1 cellular context compared by ENCODE assay signal in the genomic region with DNA sequence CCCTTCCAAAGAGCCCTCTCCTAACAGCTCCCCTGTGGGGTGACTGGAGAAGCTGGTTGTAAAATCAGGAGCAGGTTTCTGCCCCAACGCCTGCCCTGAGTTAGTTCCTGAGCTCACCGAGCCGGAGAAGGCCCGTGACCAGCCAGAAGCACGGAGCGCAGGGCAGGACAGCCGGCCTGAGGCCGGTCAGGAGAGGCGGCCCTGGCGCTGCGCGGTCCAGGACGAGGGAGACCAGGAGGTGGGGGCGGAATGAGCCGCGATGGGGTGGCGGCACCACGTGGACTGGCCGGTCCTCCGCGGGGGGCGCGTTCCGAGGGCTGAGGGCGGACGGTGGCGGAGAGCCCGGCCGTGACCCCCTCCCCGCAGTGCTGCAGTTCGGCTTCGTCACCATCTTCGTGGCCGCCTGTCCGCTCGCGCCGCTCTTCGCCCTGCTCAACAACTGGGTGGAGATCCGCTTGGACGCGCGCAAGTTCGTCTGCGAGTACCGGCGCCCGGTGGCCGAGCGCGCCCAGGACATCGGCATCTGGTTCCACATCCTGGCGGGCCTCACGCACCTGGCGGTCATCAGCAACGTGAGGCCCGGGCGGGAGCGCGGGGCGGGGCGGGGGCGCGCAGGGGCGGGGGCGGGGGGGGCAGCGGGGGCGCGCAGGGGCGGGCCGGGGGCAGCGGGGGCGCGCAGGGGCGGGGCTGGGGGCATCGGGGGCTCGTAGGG.
TF ChIP-seq lines count a peak whose summit lies in the region.

No MANE protein-coding gene starts in this region.

TF ChIP-seq in HepG2, 621 proteins besides CTCF, POLR2A, EP300 and RAD21 (continued from another document and continues in another):
- TF ChIP-seq, protein P1, sequence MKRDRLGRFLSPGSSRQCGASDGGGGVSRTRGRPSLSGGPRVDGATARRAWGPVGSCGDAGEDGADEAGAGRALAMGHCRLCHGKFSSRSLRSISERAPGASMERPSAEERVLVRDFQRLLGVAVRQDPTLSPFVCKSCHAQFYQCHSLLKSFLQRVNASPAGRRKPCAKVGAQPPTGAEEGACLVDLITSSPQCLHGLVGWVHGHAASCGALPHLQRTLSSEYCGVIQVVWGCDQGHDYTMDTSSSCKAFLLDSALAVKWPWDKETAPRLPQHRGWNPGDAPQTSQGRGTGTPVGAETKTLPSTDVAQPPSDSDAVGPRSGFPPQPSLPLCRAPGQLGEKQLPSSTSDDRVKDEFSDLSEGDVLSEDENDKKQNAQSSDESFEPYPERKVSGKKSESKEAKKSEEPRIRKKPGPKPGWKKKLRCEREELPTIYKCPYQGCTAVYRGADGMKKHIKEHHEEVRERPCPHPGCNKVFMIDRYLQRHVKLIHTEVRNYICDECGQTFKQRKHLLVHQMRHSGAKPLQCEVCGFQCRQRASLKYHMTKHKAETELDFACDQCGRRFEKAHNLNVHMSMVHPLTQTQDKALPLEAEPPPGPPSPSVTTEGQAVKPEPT (CRISPR knock-in tag; IDR thresholded peaks at IDR 0.05; ENCODE audit: low read depth), result peak; percentile 88
- peak; percentile 68 for TF ChIP-seq THAP11 (CRISPR knock-in tag; IDR thresholded peaks at IDR 0.05)
- 0 out of 2 replicates have a peak, but pooled peaks have one; percentile 58 for TF ChIP-seq ZSCAN31 (CRISPR knock-in tag; IDR thresholded peaks at IDR 0.05; ENCODE audit: low read depth)
- no peak for TF ChIP-seq TBP (CRISPR knock-in tag; IDR thresholded peaks at IDR 0.05)
- TF ChIP-seq ZNF24 (IDR thresholded peaks at IDR 0.05), result no peak
- TF ChIP-seq, protein P2, sequence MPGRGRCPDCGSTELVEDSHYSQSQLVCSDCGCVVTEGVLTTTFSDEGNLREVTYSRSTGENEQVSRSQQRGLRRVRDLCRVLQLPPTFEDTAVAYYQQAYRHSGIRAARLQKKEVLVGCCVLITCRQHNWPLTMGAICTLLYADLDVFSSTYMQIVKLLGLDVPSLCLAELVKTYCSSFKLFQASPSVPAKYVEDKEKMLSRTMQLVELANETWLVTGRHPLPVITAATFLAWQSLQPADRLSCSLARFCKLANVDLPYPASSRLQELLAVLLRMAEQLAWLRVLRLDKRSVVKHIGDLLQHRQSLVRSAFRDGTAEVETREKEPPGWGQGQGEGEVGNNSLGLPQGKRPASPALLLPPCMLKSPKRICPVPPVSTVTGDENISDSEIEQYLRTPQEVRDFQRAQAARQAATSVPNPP (CRISPR knock-in tag; IDR thresholded peaks at IDR 0.05), result no peak; the same call in 1 of the 2 replicates
- peak; percentile 75 for TF ChIP-seq ZNF816 (CRISPR knock-in tag; IDR thresholded peaks at IDR 0.05; ENCODE audit: borderline replicate concordance)
- no peak for TF ChIP-seq ZNF496 (CRISPR knock-in tag; IDR thresholded peaks at IDR 0.05; ENCODE audit: insufficient replicate concordance)
- peak; percentile 65; the same call in 1 of the 2 replicates for TF ChIP-seq ZNF331 (CRISPR knock-in tag; IDR thresholded peaks at IDR 0.05)
- TF ChIP-seq SYNCRIP (IDR thresholded peaks at IDR 0.05; ENCODE audit: insufficient read depth, low read depth, low read length), result no peak
- no peak for TF ChIP-seq SP5 (CRISPR knock-in tag; IDR thresholded peaks at IDR 0.05; ENCODE audit: borderline replicate concordance, low read depth)
- TF ChIP-seq ZNF468 (CRISPR knock-in tag; IDR thresholded peaks at IDR 0.05), result no peak
- TF ChIP-seq ZNF615 (CRISPR knock-in tag; IDR thresholded peaks at IDR 0.05; ENCODE audit: borderline replicate concordance), result no peak
- TF ChIP-seq ZNF670 (CRISPR knock-in tag; IDR thresholded peaks at IDR 0.05; ENCODE audit: borderline replicate concordance), result no peak; the same call in 1 of the 2 replicates
- no peak for TF ChIP-seq CEBPG (CRISPR knock-in tag; IDR thresholded peaks at IDR 0.05)
- TF ChIP-seq, protein P3, sequence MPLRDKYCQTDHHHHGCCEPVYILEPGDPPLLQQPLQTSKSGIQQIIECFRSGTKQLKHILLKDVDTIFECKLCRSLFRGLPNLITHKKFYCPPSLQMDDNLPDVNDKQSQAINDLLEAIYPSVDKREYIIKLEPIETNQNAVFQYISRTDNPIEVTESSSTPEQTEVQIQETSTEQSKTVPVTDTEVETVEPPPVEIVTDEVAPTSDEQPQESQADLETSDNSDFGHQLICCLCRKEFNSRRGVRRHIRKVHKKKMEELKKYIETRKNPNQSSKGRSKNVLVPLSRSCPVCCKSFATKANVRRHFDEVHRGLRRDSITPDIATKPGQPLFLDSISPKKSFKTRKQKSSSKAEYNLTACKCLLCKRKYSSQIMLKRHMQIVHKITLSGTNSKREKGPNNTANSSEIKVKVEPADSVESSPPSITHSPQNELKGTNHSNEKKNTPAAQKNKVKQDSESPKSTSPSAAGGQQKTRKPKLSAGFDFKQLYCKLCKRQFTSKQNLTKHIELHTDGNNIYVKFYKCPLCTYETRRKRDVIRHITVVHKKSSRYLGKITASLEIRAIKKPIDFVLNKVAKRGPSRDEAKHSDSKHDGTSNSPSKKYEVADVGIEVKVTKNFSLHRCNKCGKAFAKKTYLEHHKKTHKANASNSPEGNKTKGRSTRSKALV (CRISPR knock-in tag; IDR thresholded peaks at IDR 0.05), result peak; percentile 93
- TF ChIP-seq ZNF230 (CRISPR knock-in tag; IDR thresholded peaks at IDR 0.05), result 0 out of 2 replicates have a peak, but pooled peaks have one; percentile 51
- peak; percentile 79 for TF ChIP-seq ZNF556 (CRISPR knock-in tag; IDR thresholded peaks at IDR 0.05; ENCODE audit: borderline replicate concordance)
- no peak for TF ChIP-seq AHR (CRISPR knock-in tag; IDR thresholded peaks at IDR 0.05)
- peak; percentile 85; the same call in 1 of the 2 replicates for TF ChIP-seq SALL2 (CRISPR knock-in tag; IDR thresholded peaks at IDR 0.05)
- TF ChIP-seq MTA1 (CRISPR knock-in tag; IDR thresholded peaks at IDR 0.05; ENCODE audit: borderline replicate concordance), result peak; percentile 54; the same call in 1 of the 2 replicates
- peak; percentile 74; the same call in 1 of the 2 replicates for TF ChIP-seq ARID2 (CRISPR knock-in tag; IDR thresholded peaks at IDR 0.05; ENCODE audit: borderline replicate concordance)
- TF ChIP-seq PRMT3 (CRISPR knock-in tag; IDR thresholded peaks at IDR 0.05; ENCODE audit: borderline replicate concordance, low read depth), result peak; percentile 75
- TF ChIP-seq KDM2A (CRISPR knock-in tag; IDR thresholded peaks at IDR 0.05; ENCODE audit: borderline replicate concordance, low read depth), result peak; percentile 93
- peak; percentile 68; the same call in 1 of the 2 replicates for TF ChIP-seq ETV5 (CRISPR knock-in tag; IDR thresholded peaks at IDR 0.05; ENCODE audit: borderline replicate concordance)
- TF ChIP-seq STAT5B (CRISPR knock-in tag; IDR thresholded peaks at IDR 0.05), result 0 out of 2 replicates have a peak, but pooled peaks have one; percentile 28
- TF ChIP-seq, protein P4, sequence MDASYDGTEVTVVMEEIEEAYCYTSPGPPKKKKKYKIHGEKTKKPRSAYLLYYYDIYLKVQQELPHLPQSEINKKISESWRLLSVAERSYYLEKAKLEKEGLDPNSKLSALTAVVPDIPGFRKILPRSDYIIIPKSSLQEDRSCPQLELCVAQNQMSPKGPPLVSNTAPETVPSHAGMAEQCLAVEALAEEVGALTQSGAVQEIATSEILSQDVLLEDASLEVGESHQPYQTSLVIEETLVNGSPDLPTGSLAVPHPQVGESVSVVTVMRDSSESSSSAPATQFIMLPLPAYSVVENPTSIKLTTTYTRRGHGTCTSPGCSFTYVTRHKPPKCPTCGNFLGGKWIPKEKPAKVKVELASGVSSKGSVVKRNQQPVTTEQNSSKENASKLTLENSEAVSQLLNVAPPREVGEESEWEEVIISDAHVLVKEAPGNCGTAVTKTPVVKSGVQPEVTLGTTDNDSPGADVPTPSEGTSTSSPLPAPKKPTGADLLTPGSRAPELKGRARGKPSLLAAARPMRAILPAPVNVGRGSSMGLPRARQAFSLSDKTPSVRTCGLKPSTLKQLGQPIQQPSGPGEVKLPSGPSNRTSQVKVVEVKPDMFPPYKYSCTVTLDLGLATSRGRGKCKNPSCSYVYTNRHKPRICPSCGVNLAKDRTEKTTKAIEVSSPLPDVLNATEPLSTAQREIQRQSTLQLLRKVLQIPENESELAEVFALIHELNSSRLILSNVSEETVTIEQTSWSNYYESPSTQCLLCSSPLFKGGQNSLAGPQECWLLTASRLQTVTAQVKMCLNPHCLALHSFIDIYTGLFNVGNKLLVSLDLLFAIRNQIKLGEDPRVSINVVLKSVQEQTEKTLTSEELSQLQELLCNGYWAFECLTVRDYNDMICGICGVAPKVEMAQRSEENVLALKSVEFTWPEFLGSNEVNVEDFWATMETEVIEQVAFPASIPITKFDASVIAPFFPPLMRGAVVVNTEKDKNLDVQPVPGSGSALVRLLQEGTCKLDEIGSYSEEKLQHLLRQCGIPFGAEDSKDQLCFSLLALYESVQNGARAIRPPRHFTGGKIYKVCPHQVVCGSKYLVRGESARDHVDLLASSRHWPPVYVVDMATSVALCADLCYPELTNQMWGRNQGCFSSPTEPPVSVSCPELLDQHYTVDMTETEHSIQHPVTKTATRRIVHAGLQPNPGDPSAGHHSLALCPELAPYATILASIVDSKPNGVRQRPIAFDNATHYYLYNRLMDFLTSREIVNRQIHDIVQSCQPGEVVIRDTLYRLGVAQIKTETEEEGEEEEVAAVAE (CRISPR knock-in tag; IDR thresholded peaks at IDR 0.05; ENCODE audit: borderline replicate concordance), result no peak
- no peak for TF ChIP-seq SRSF4 (IDR thresholded peaks at IDR 0.05; ENCODE audit: low read depth, low read length, poor library complexity, severe bottlenecking)
- peak; percentile 50; the same call in 1 of the 2 replicates for TF ChIP-seq ZNF614 (CRISPR knock-in tag; IDR thresholded peaks at IDR 0.05; ENCODE audit: borderline replicate concordance)
- TF ChIP-seq FOXP1 (IDR thresholded peaks at IDR 0.05), result no peak
- TF ChIP-seq FOXP1 (CRISPR knock-in tag; IDR thresholded peaks at IDR 0.05), result no peak
- no peak for TF ChIP-seq CHD4 (IDR thresholded peaks at IDR 0.05; ENCODE audit: borderline replicate concordance, low read length)
- TF ChIP-seq RBFOX2 (IDR thresholded peaks at IDR 0.05; ENCODE audit: low read depth, low read length), result peak; percentile 86
- peak; percentile 73; the same call in 1 of the 2 replicates for TF ChIP-seq ZNF343 (CRISPR knock-in tag; IDR thresholded peaks at IDR 0.05)
- peak; percentile 91 for TF ChIP-seq DMAP1 (CRISPR knock-in tag; IDR thresholded peaks at IDR 0.05)
- TF ChIP-seq, protein P5, sequence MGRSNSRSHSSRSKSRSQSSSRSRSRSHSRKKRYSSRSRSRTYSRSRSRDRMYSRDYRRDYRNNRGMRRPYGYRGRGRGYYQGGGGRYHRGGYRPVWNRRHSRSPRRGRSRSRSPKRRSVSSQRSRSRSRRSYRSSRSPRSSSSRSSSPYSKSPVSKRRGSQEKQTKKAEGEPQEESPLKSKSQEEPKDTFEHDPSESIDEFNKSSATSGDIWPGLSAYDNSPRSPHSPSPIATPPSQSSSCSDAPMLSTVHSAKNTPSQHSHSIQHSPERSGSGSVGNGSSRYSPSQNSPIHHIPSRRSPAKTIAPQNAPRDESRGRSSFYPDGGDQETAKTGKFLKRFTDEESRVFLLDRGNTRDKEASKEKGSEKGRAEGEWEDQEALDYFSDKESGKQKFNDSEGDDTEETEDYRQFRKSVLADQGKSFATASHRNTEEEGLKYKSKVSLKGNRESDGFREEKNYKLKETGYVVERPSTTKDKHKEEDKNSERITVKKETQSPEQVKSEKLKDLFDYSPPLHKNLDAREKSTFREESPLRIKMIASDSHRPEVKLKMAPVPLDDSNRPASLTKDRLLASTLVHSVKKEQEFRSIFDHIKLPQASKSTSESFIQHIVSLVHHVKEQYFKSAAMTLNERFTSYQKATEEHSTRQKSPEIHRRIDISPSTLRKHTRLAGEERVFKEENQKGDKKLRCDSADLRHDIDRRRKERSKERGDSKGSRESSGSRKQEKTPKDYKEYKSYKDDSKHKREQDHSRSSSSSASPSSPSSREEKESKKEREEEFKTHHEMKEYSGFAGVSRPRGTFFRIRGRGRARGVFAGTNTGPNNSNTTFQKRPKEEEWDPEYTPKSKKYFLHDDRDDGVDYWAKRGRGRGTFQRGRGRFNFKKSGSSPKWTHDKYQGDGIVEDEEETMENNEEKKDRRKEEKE (IDR thresholded peaks at IDR 0.05), result no peak
- TF ChIP-seq, protein P6, sequence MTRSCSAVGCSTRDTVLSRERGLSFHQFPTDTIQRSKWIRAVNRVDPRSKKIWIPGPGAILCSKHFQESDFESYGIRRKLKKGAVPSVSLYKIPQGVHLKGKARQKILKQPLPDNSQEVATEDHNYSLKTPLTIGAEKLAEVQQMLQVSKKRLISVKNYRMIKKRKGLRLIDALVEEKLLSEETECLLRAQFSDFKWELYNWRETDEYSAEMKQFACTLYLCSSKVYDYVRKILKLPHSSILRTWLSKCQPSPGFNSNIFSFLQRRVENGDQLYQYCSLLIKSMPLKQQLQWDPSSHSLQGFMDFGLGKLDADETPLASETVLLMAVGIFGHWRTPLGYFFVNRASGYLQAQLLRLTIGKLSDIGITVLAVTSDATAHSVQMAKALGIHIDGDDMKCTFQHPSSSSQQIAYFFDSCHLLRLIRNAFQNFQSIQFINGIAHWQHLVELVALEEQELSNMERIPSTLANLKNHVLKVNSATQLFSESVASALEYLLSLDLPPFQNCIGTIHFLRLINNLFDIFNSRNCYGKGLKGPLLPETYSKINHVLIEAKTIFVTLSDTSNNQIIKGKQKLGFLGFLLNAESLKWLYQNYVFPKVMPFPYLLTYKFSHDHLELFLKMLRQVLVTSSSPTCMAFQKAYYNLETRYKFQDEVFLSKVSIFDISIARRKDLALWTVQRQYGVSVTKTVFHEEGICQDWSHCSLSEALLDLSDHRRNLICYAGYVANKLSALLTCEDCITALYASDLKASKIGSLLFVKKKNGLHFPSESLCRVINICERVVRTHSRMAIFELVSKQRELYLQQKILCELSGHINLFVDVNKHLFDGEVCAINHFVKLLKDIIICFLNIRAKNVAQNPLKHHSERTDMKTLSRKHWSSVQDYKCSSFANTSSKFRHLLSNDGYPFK (CRISPR knock-in tag; IDR thresholded peaks at IDR 0.05; ENCODE audit: borderline replicate concordance), result peak; percentile 81
- peak; percentile 84 for TF ChIP-seq TBX2 (CRISPR knock-in tag; IDR thresholded peaks at IDR 0.05; ENCODE audit: borderline replicate concordance)
- TF ChIP-seq KLF13 (CRISPR knock-in tag; IDR thresholded peaks at IDR 0.05), result peak; percentile 89; the same call in 1 of the 2 replicates
- TF ChIP-seq KDM3A (CRISPR knock-in tag; IDR thresholded peaks at IDR 0.05; ENCODE audit: low read depth), result peak; percentile 48; the same call in 1 of the 2 replicates
- TF ChIP-seq HCFC1 (IDR thresholded peaks at IDR 0.05; ENCODE audit: low read depth, low read length), result no peak
- TF ChIP-seq ZFAT (CRISPR knock-in tag; conservative IDR thresholded peaks at IDR 0.05), result no peak
- TF ChIP-seq, protein P7, sequence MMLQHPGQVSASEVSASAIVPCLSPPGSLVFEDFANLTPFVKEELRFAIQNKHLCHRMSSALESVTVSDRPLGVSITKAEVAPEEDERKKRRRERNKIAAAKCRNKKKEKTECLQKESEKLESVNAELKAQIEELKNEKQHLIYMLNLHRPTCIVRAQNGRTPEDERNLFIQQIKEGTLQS (CRISPR knock-in tag; IDR thresholded peaks at IDR 0.05), result peak; percentile 69
- TF ChIP-seq TAF1 (CRISPR knock-in tag; IDR thresholded peaks at IDR 0.05), result peak; percentile 69
- no peak; the same call in 1 of the 2 replicates for TF ChIP-seq FOXK1 (CRISPR knock-in tag; IDR thresholded peaks at IDR 0.05; ENCODE audit: borderline replicate concordance, low read depth)
